Comparison of ENCODE assay signal across 1 cellular context in the genomic region with DNA sequence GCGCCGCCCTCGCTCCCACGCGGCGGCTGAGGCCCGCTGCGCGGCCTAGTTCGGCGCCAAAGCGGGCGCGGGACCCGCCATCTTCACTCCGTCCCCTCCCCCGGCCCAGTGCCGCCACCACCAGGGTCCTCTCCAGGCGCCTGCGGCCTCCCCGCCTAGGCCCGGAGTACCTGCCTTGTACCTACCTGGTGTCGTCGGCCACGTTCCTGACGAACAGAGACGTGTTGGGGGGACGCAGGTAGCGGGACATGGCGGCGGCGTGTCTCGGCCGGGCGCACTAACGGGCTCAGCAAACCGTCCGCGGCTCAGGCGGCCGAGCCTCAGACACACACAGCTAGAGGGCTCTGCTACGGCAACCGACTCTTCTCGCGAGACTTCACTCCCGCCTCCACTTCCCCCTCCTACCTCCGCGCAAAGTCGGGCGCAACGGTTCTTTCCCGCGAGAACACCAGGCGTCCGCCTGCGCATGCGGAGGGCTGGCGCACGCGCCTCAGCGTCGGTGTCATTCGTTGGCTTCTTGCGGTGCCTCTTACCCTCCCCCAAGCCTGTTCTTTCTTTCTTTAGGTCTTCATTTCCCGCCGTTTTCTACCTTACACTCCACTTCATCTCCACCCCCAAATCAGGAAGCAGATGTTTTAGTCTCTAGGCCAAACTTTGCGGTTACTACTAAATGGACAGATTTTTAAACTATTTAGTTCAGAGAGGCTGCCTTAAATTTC.
A peak's percentile ranks its signal among the peaks of the same experiment; 100 is the strongest.
TF ChIP-seq lines count a peak whose summit lies in the region.

TSS of gene SRSF10 (minus strand) at position 322 of the 719 bp plus-strand sequence. CDS start at position 250, 72 bp downstream.

TF ChIP-seq in GM12878, 131 proteins besides CTCF, POLR2A, EP300 and RAD21 (continued from another document and continues in another):
- TF ChIP-seq, protein P1, sequence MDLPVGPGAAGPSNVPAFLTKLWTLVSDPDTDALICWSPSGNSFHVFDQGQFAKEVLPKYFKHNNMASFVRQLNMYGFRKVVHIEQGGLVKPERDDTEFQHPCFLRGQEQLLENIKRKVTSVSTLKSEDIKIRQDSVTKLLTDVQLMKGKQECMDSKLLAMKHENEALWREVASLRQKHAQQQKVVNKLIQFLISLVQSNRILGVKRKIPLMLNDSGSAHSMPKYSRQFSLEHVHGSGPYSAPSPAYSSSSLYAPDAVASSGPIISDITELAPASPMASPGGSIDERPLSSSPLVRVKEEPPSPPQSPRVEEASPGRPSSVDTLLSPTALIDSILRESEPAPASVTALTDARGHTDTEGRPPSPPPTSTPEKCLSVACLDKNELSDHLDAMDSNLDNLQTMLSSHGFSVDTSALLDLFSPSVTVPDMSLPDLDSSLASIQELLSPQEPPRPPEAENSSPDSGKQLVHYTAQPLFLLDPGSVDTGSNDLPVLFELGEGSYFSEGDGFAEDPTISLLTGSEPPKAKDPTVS (IDR thresholded peaks at IDR 0.05; ENCODE audit: low read depth, low read length) = no peak
- peak; percentile 38; the same call in 1 of the 2 replicates for TF ChIP-seq NR2F1 (conservative IDR thresholded peaks at IDR 0.05)
- TF ChIP-seq NRF1 (conservative IDR thresholded peaks at IDR 0.05; ENCODE audit: low read depth, low read length) = peak; percentile 100
- TF ChIP-seq ZNF384 (IDR thresholded peaks at IDR 0.05; ENCODE audit: borderline replicate concordance, low read depth, low read length) = no peak; the same call in 1 of the 2 replicates
- 0 out of 2 replicates have a peak, but pooled peaks have one; percentile 39 for TF ChIP-seq ATF3 (IDR thresholded peaks at IDR 0.05; ENCODE audit: borderline replicate concordance, extremely low read depth, low read depth, low read length)
- TF ChIP-seq, protein P2, sequence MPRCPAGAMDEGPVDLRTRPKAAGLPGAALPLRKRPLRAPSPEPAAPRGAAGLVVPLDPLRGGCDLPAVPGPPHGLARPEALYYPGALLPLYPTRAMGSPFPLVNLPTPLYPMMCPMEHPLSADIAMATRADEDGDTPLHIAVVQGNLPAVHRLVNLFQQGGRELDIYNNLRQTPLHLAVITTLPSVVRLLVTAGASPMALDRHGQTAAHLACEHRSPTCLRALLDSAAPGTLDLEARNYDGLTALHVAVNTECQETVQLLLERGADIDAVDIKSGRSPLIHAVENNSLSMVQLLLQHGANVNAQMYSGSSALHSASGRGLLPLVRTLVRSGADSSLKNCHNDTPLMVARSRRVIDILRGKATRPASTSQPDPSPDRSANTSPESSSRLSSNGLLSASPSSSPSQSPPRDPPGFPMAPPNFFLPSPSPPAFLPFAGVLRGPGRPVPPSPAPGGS (IDR thresholded peaks at IDR 0.05; ENCODE audit: borderline replicate concordance, insufficient read depth, low read depth, low read length, poor library complexity, severe bottlenecking) = no peak
- TF ChIP-seq POLR2AphosphoS5 (IDR thresholded peaks at IDR 0.05; ENCODE audit: low read length) = peak; percentile 98
- peak; percentile 49; the same call in 1 of the 2 replicates for TF ChIP-seq PAX5 (IDR thresholded peaks at IDR 0.05; ENCODE audit: borderline replicate concordance, low read depth, low read length)
- no peak for TF ChIP-seq NR2C1 (IDR thresholded peaks at IDR 0.05)
- TF ChIP-seq E4F1 (IDR thresholded peaks at IDR 0.05; ENCODE audit: borderline replicate concordance, partially characterized antibody) = no peak
- 0 out of 2 replicates have a peak, but pooled peaks have one; percentile 14 for TF ChIP-seq ZNF24 (IDR thresholded peaks at IDR 0.05)
- TF ChIP-seq CBX3 (IDR thresholded peaks at IDR 0.05; ENCODE audit: borderline replicate concordance, low read depth) = no peak
- TF ChIP-seq RELA (IDR thresholded peaks at IDR 0.05; ENCODE audit: borderline replicate concordance, partially characterized antibody) = peak; percentile 21
- TF ChIP-seq HDAC6 (IDR thresholded peaks at IDR 0.05; ENCODE audit: unreplicated experiment) = peak; percentile 77
- no peak for TF ChIP-seq CREM (IDR thresholded peaks at IDR 0.05; ENCODE audit: low read depth)
- TF ChIP-seq HDGF (IDR thresholded peaks at IDR 0.05) = 0 out of 2 replicates have a peak, but pooled peaks have one; percentile 25
- TF ChIP-seq, protein P3, sequence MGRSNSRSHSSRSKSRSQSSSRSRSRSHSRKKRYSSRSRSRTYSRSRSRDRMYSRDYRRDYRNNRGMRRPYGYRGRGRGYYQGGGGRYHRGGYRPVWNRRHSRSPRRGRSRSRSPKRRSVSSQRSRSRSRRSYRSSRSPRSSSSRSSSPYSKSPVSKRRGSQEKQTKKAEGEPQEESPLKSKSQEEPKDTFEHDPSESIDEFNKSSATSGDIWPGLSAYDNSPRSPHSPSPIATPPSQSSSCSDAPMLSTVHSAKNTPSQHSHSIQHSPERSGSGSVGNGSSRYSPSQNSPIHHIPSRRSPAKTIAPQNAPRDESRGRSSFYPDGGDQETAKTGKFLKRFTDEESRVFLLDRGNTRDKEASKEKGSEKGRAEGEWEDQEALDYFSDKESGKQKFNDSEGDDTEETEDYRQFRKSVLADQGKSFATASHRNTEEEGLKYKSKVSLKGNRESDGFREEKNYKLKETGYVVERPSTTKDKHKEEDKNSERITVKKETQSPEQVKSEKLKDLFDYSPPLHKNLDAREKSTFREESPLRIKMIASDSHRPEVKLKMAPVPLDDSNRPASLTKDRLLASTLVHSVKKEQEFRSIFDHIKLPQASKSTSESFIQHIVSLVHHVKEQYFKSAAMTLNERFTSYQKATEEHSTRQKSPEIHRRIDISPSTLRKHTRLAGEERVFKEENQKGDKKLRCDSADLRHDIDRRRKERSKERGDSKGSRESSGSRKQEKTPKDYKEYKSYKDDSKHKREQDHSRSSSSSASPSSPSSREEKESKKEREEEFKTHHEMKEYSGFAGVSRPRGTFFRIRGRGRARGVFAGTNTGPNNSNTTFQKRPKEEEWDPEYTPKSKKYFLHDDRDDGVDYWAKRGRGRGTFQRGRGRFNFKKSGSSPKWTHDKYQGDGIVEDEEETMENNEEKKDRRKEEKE (IDR thresholded peaks at IDR 0.05) = no peak
- no peak for TF ChIP-seq NFYA (IDR thresholded peaks at IDR 0.05; ENCODE audit: borderline replicate concordance, low read depth, low read length)
- TF ChIP-seq, protein P4, sequence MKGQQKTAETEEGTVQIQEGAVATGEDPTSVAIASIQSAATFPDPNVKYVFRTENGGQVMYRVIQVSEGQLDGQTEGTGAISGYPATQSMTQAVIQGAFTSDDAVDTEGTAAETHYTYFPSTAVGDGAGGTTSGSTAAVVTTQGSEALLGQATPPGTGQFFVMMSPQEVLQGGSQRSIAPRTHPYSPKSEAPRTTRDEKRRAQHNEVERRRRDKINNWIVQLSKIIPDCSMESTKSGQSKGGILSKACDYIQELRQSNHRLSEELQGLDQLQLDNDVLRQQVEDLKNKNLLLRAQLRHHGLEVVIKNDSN (IDR thresholded peaks at IDR 0.05; ENCODE audit: borderline replicate concordance, extremely low read length, insufficient read depth, low read depth, low read length) = no peak
- peak; percentile 98 for TF ChIP-seq ZNF207 (IDR thresholded peaks at IDR 0.05; ENCODE audit: borderline replicate concordance)
- TF ChIP-seq CBX5 (IDR thresholded peaks at IDR 0.05; ENCODE audit: low read depth) = 0 out of 2 replicates have a peak, but pooled peaks have one; percentile 57
- peak; percentile 99 for TF ChIP-seq IKZF1 (conservative IDR thresholded peaks at IDR 0.05)
- TF ChIP-seq GATAD2B (conservative IDR thresholded peaks at IDR 0.05; ENCODE audit: low read depth) = peak; percentile 97; the same call in 1 of the 2 replicates
- TF ChIP-seq NKRF (conservative IDR thresholded peaks at IDR 0.05) = peak; percentile 95
- peak; percentile 86 for TF ChIP-seq MLLT1 (IDR thresholded peaks at IDR 0.05)
- peak; percentile 84 for TF ChIP-seq POU2F2 (IDR thresholded peaks at IDR 0.05; ENCODE audit: borderline replicate concordance, low read depth, low read length)
- peak; percentile 6; the same call in 1 of the 2 replicates for TF ChIP-seq TCF12 (IDR thresholded peaks at IDR 0.05; ENCODE audit: low read depth, low read length)
- TF ChIP-seq ZBED1 (IDR thresholded peaks at IDR 0.05; ENCODE audit: borderline replicate concordance) = 0 out of 2 replicates have a peak, but pooled peaks have one; percentile 10
- TF ChIP-seq, protein P5, sequence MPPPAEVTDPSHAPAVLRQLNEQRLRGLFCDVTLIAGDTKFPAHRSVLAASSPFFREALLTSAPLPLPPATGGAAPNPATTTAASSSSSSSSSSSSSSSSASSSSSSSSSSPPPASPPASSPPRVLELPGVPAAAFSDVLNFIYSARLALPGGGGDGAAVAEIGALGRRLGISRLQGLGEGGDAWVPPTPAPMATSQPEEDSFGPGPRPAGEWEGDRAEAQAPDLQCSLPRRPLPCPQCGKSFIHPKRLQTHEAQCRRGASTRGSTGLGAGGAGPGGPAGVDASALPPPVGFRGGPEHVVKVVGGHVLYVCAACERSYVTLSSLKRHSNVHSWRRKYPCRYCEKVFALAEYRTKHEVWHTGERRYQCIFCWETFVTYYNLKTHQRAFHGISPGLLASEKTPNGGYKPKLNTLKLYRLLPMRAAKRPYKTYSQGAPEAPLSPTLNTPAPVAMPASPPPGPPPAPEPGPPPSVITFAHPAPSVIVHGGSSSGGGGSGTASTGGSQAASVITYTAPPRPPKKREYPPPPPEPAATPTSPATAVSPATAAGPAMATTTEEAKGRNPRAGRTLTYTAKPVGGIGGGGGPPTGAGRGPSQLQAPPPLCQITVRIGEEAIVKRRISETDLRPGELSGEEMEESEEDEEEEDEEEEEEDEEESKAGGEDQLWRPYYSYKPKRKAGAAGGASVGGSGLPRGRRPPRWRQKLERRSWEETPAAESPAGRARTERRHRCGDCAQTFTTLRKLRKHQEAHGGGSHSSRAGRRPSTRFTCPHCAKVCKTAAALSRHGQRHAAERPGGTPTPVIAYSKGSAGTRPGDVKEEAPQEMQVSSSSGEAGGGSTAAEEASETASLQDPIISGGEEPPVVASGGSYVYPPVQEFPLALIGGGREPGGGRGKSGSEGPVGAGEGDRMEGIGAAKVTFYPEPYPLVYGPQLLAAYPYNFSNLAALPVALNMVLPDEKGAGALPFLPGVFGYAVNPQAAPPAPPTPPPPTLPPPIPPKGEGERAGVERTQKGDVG (CRISPR knock-in tag; IDR thresholded peaks at IDR 0.05) = no peak
- no peak for TF ChIP-seq FOS (IDR thresholded peaks at IDR 0.05; ENCODE audit: borderline replicate concordance, extremely low read depth, insufficient read length)
- peak; percentile 87 for TF ChIP-seq DPF2 (IDR thresholded peaks at IDR 0.05)
- no peak; the same call in none of the 2 replicates for TF ChIP-seq MXI1 (IDR thresholded peaks at IDR 0.05; ENCODE audit: low read depth, low read length)
- 0 out of 2 replicates have a peak, but pooled peaks have one; percentile 66 for TF ChIP-seq NFIC (IDR thresholded peaks at IDR 0.05; ENCODE audit: low read depth, low read length)
- TF ChIP-seq TBL1XR1 (IDR thresholded peaks at IDR 0.05; ENCODE audit: low read depth, low read length) = 0 out of 2 replicates have a peak, but pooled peaks have one; percentile 38
- TF ChIP-seq CREB1 (IDR thresholded peaks at IDR 0.05; ENCODE audit: low read depth) = no peak
- peak; percentile 96 for TF ChIP-seq SMAD5 (IDR thresholded peaks at IDR 0.05; ENCODE audit: low read depth)
- peak; percentile 43; the same call in 1 of the 2 replicates for TF ChIP-seq STAT1 (conservative IDR thresholded peaks at IDR 0.05)
- peak; percentile 44 for TF ChIP-seq SP1 (IDR thresholded peaks at IDR 0.05; ENCODE audit: low read depth, low read length)
- peak; percentile 93; the same call in 1 of the 2 replicates for TF ChIP-seq RCOR1 (conservative IDR thresholded peaks at IDR 0.05; ENCODE audit: low read depth, low read length)
- 0 out of 2 replicates have a peak, but pooled peaks have one; percentile 66 for TF ChIP-seq ESRRA (IDR thresholded peaks at IDR 0.05; ENCODE audit: low read length)
- TF ChIP-seq YY1 (IDR thresholded peaks at IDR 0.05; ENCODE audit: low read depth, low read length) = peak; percentile 94
